30 cellular contexts compared by ENCODE assay signal in genomic region chr2:227386630-227387029, GRCh38. TPM values are rescaled to one million over a fixed set of nuclear protein-coding genes. Genes with fewer than 3 reads are reported as not detected.
"Had no signal": no experiment of that assay in that cellular context is flagged by ENCODE, and none has a peak within 500 bp of the region (broad histone marks: within the 10 kb centered on the region; RNA-seq: fewer than 3 reads in every experiment).

No MANE protein-coding gene starts in this region.

- H3K36me3 ChIP-seq: cardiac muscle cell, left ventricle myocardium inferior, neutrophil, ovary, right atrium auricular region, transverse colon, uterus, WERI-Rb-1 had no signal

- H3K27ac Mint-ChIP-seq: activated naive CD4-positive, alpha-beta T cell treated with anti-CD3 and anti-CD28 coated beads, Interleukin-2, amount 10 ng/mL, durations not matched to agents 7 days and 5 days; activated T-cell treated with anti-CD3 and anti-CD28 coated beads, Interleukin-2, amount 50 U/mL, for 72 hours; nephron had no signal

- H3K4me3 ChIP-seq: cardiac muscle cell, left ventricle myocardium inferior, ovary, psoas muscle, right atrium auricular region, transverse colon, uterus had no signal

- DNase-seq: activated CD4-positive, alpha-beta T cell treated with anti-CD3 and anti-CD28 coated beads for 4 hours; activated CD4-positive, alpha-beta T cell treated with anti-CD3 and anti-CD28 coated beads, Interleukin-2, amount 50 U/mL, for 48 hours; activated effector memory CD4-positive, alpha-beta T cell treated with anti-CD3 and anti-CD28 coated beads, Interleukin-2, amount 50 U/mL, for 16 hours; activated naive CD4-positive, alpha-beta T cell treated with anti-CD3 and anti-CD28 coated beads, Interleukin-2, amount 10 ng/mL, durations not matched to agents 7 days and 5 days; activated T-cell treated with anti-CD3 and anti-CD28 coated beads, Interleukin-2, amount 50 U/mL, for 72 hours; amygdala; cortex of kidney; effector CD4-positive, alpha-beta T cell; erythroblast; glutamatergic neuron; hippocampal formation; left ventricle myocardium inferior; midbrain; ovary; psoas muscle; stimulated activated CD4-positive, alpha-beta T cell treated with anti-CD3 and anti-CD28 coated beads, Interleukin-12 subunit alpha, Interleukin-12 subunit beta, amount 100 ng/mL, for 4 hours; stimulated activated CD4-positive, alpha-beta T cell treated with anti-CD3 and anti-CD28 coated beads, Interleukin-1b, Interleukin-23, amount 100 ng/mL, for 48 hours; T-helper 1 cell; transverse colon; uterus; WERI-Rb-1 had no signal

- H3K36me3 Mint-ChIP-seq: activated naive CD4-positive, alpha-beta T cell treated with anti-CD3 and anti-CD28 coated beads, Interleukin-2, amount 10 ng/mL, durations not matched to agents 7 days and 5 days had no signal

- H3K27ac ChIP-seq: cardiac muscle cell, left ventricle myocardium inferior, neutrophil, ovary, psoas muscle, right atrium auricular region, transverse colon, uterus, WERI-Rb-1 had no signal

- H3K9me3 ChIP-seq: left ventricle myocardium inferior, neutrophil, ovary, psoas muscle, right atrium auricular region, transverse colon, uterus had no signal

- H3K27me3 ChIP-seq: cardiac muscle cell, ovary, right atrium auricular region, transverse colon, uterus had no signal

- H3K4me3 Mint-ChIP-seq: activated naive CD4-positive, alpha-beta T cell treated with anti-CD3 and anti-CD28 coated beads, Interleukin-2, amount 10 ng/mL, durations not matched to agents 7 days and 5 days; activated T-cell treated with anti-CD3 and anti-CD28 coated beads, Interleukin-2, amount 50 U/mL, for 72 hours; nephron had no signal

- H3K27me3 Mint-ChIP-seq: activated naive CD4-positive, alpha-beta T cell treated with anti-CD3 and anti-CD28 coated beads, Interleukin-2, amount 10 ng/mL, durations not matched to agents 7 days and 5 days had no signal

- H3K4me1 ChIP-seq: left ventricle myocardium inferior, psoas muscle, right atrium auricular region, transverse colon, uterus had no signal

- H3K9me3 Mint-ChIP-seq: activated naive CD4-positive, alpha-beta T cell treated with anti-CD3 and anti-CD28 coated beads, Interleukin-2, amount 10 ng/mL, durations not matched to agents 7 days and 5 days; nephron had no signal

- ATAC-seq: activated T-cell treated with anti-CD3 and anti-CD28 coated beads, Interleukin-2, amount 50 U/mL, for 72 hours; psoas muscle had no signal

- H3K4me1 Mint-ChIP-seq: activated naive CD4-positive, alpha-beta T cell treated with anti-CD3 and anti-CD28 coated beads, Interleukin-2, amount 10 ng/mL, durations not matched to agents 7 days and 5 days; nephron had no signal

RNA-seq across cellular contexts. Expression of gene SCYGR1, which starts 1.1 kb away (rescaled TPM):
- total RNA-seq: activated CD8-positive, alpha-beta memory T cell treated with anti-CD3 and anti-CD28 coated beads for 36 hours; activated T-cell treated with anti-CD3 and anti-CD28 coated beads, Interleukin-2, amount 50 U/mL, for 72 hours; cardiac muscle cell; cerebellum; frontal cortex; left ventricle myocardium inferior; lung microvascular endothelial cell; ovary; psoas muscle; right atrium auricular region; temporal lobe; transverse colon; uterus had no signal
- polyA plus RNA-seq: cardiac muscle cell, ovary, psoas muscle had no signal

RNA-seq across cellular contexts. Expression of gene TM4SF20, which starts 7.5 kb away (rescaled TPM):
- total RNA-seq: activated CD8-positive, alpha-beta memory T cell treated with anti-CD3 and anti-CD28 coated beads for 36 hours; activated T-cell treated with anti-CD3 and anti-CD28 coated beads, Interleukin-2, amount 50 U/mL, for 72 hours; cardiac muscle cell; cerebellum; frontal cortex; left ventricle myocardium inferior; lung microvascular endothelial cell; psoas muscle; right atrium auricular region; temporal lobe; uterus had no signal
- polyA plus RNA-seq: cardiac muscle cell, ovary had no signal
